In the genomic region with DNA sequence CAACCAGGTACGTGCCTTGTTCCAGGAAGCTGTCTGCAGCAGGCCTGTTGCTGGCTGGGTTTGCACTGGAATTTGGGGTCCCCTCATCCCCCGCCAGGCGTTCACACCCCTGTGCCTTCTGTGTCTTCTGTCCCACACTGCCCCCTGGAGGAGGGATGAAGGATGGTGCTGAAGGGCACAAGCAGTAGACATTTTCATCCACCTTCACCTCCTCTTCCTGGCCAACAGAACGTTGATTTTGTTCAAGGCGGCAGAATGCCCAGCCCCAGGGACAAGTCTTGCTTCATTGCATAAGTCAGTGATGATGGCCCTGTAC, we compare ENCODE assay signal across 8 cellular contexts.
DNase-seq lines count a peak whose midpoint lies in the region; ATAC-seq and TF ChIP-seq lines count a peak whose summit lies in the region.

No MANE protein-coding gene starts in this region.

- H2BK120ac ChIP-seq in IMR-90 (ENCODE audit: low read depth, low read length): no peak overlapping the region

- H3K18ac ChIP-seq in IMR-90 (ENCODE audit: low read depth, low read length): no peak overlapping the region

- no peaks in the 10 kb centered on the region for H3K36me3 Mint-ChIP-seq in CD8-positive, alpha-beta memory T cell
- H3K36me3 Mint-ChIP-seq in activated CD8-positive, alpha-beta T cell treated with anti-CD3 and anti-CD28 coated beads, Interleukin-2, amount 10 ng/mL, durations not matched to agents 7 days and 5 days (ENCODE audit: low read depth): no peaks in the 10 kb centered on the region

- H3K4me1 ChIP-seq in CD8-positive, alpha-beta memory T cell (ENCODE audit: insufficient read depth, low read length): no peaks in the 10 kb centered on the region
- peaks cover 3% of the 10 kb centered on the region for H3K4me1 ChIP-seq in IMR-90 (ENCODE audit: control insufficient read depth, insufficient read depth, low read length)

- no peak overlapping the region for H4K91ac ChIP-seq in IMR-90 (ENCODE audit: insufficient read depth, low read depth, low read length)

- no peak overlapping the region for H3K4me2 ChIP-seq in IMR-90 (ENCODE audit: low read depth, low read length)

- no peak overlapping the region for H2AFZ ChIP-seq in IMR-90 (replicated peaks; ENCODE audit: low read length, poor library complexity)

- H3K27ac ChIP-seq in CD8-positive, alpha-beta memory T cell (ENCODE audit: low read depth, low read length): no peak overlapping the region
- H3K27ac ChIP-seq in IMR-90 (ENCODE audit: insufficient read depth, low read length): no peak overlapping the region

- no peak overlapping the region for H4K8ac ChIP-seq in IMR-90 (ENCODE audit: low read depth in 2 of 2, low read length in 2 of 2)

- H3K4ac ChIP-seq in IMR-90 (ENCODE audit: low read depth, low read length): no peak overlapping the region

- WGBS in IMR-90 (ENCODE audit: extremely low coverage in 2 of 2, insufficient read length in 1 of 2), 2 experiments: 100% methylated on average over 1 of the region's 5 CpGs; no CpG with 5 or more reads in 1 of the 2 experiments

- H3K23ac ChIP-seq in IMR-90 (ENCODE audit: low read depth, low read length): no peak overlapping the region

- no peaks in the 10 kb centered on the region; the same call in 1 of the 2 replicates for H4K20me1 ChIP-seq in IMR-90 (ENCODE audit: insufficient read depth, low read length)

- no peak overlapping the region for H2AK5ac ChIP-seq in IMR-90 (ENCODE audit: low read depth, low read length)

- no peak overlapping the region for H3K4me3 Mint-ChIP-seq in CD8-positive, alpha-beta memory T cell
- H3K4me3 Mint-ChIP-seq in activated CD8-positive, alpha-beta T cell treated with anti-CD3 and anti-CD28 coated beads, Interleukin-2, amount 10 ng/mL, durations not matched to agents 7 days and 5 days: no peak overlapping the region

- POLR2A ChIA-PET in CD8-positive, alpha-beta memory T cell (lab: Charles Lee): interaction anchor here (0.9 kb wide), 1 partner anchor 150 kb away, joined by 3 read pairs; no protein-coding TSS in a partner anchor
- POLR2A ChIA-PET in IMR-90 (lab: Charles Lee; ENCODE audit: unreplicated experiment): no interaction called here
- POLR2A ChIA-PET in activated CD8-positive, alpha-beta T cell treated with anti-CD3 and anti-CD28 coated beads, Interleukin-2, amount 10 ng/mL, durations not matched to agents 7 days and 5 days (lab: Charles Lee): no interaction called here

- no peak overlapping the region for H2BK20ac ChIP-seq in IMR-90 (ENCODE audit: low read depth, low read length)

- TF ChIP-seq CTCF in IMR-90 (conservative IDR thresholded peaks at IDR 0.05; ENCODE audit: low read depth, low read length) (peak; percentile 40; the same call in 1 of the 2 replicates), fibroblast of the aortic adventitia (IDR thresholded peaks at IDR 0.05; ENCODE audit: insufficient read depth, low read length) (peak; percentile 40)

- H4K5ac ChIP-seq in IMR-90 (ENCODE audit: low read depth, low read length): no peak overlapping the region

- peak overlapping the region; percentile 61 for H2AK9ac ChIP-seq in IMR-90 (replicated peaks; ENCODE audit: low read depth, low read length, poor library complexity)

- H3K36me3 ChIP-seq in CD8-positive, alpha-beta memory T cell (ENCODE audit: insufficient read depth, low read length): no peaks in the 10 kb centered on the region
- no peaks in the 10 kb centered on the region for H3K36me3 ChIP-seq in IMR-90 (ENCODE audit: control insufficient read depth, insufficient read depth, low read length)

- no peaks in the 10 kb centered on the region for H3K9me3 Mint-ChIP-seq in CD8-positive, alpha-beta memory T cell
- no peaks in the 10 kb centered on the region for H3K9me3 Mint-ChIP-seq in activated CD8-positive, alpha-beta T cell treated with anti-CD3 and anti-CD28 coated beads, Interleukin-2, amount 10 ng/mL, durations not matched to agents 7 days and 5 days (ENCODE audit: insufficient read depth)

- intact Hi-C loops in IMR-90 (cut with micrococcal nuclease): loop anchor here (1.0 to 5.0 kb wide), 2 partner anchors 120 to 217 kb away; no protein-coding TSS in a partner anchor
- intact Hi-C loops in Right ventricle myocardium superior (cut with DNase I): loop anchor here (5.0 kb wide), 1 partner anchor 122 kb away; a partner anchor contains a TSS

- dilution Hi-C loops in IMR-90 (cut with HindIII; ENCODE audit: low sequenced_read_pairs, unreplicated experiment): no loop called here

- H3K4me1 Mint-ChIP-seq in CD8-positive, alpha-beta memory T cell: no peaks in the 10 kb centered on the region
- H3K4me1 Mint-ChIP-seq in activated CD8-positive, alpha-beta T cell treated with anti-CD3 and anti-CD28 coated beads, Interleukin-2, amount 10 ng/mL, durations not matched to agents 7 days and 5 days (ENCODE audit: low read depth): no peaks in the 10 kb centered on the region

- H3K9me3 ChIP-seq in CD8-positive, alpha-beta memory T cell (ENCODE audit: low read length): no peaks in the 10 kb centered on the region
- H3K9me3 ChIP-seq in IMR-90 (ENCODE audit: control insufficient read depth, insufficient read depth, low read length): no peaks in the 10 kb centered on the region; the same call in 1 of the 2 replicates

- H3K27ac Mint-ChIP-seq in CD8-positive, alpha-beta memory T cell: no peak overlapping the region
- H3K27ac Mint-ChIP-seq in activated CD8-positive, alpha-beta T cell treated with anti-CD3 and anti-CD28 coated beads, Interleukin-2, amount 10 ng/mL, durations not matched to agents 7 days and 5 days: no peak overlapping the region

- no peak overlapping the region for H3K4me3 ChIP-seq in CD8-positive, alpha-beta memory T cell (ENCODE audit: low read length)
- no peak overlapping the region for H3K4me3 ChIP-seq in IMR-90 (ENCODE audit: insufficient read depth, low read depth, low read length)
- no peak overlapping the region for H3K4me3 ChIP-seq in fibroblast of the aortic adventitia (ENCODE audit: low read depth, low read length)

- peaks cover 2 to 5% of the 10 kb centered on the region in 2 donors for H3K27me3 Mint-ChIP-seq in CD8-positive, alpha-beta memory T cell
- H3K27me3 Mint-ChIP-seq in activated CD8-positive, alpha-beta T cell treated with anti-CD3 and anti-CD28 coated beads, Interleukin-2, amount 10 ng/mL, durations not matched to agents 7 days and 5 days (ENCODE audit: low read depth): no peaks in the 10 kb centered on the region

- H2BK15ac ChIP-seq in IMR-90 (ENCODE audit: low read depth, low read length): no peak overlapping the region

- CTCF ChIA-PET in CD8-positive, alpha-beta memory T cell (lab: Charles Lee): interaction anchor here (0.7 to 1.4 kb wide), 3 partner anchors 117 to 150 kb away, joined by 3 to 4 read pairs (median 3); a partner anchor contains a TSS
- CTCF ChIA-PET in IMR-90 (lab: Yijun Ruan, JAX): no interaction called here
- CTCF ChIA-PET in activated CD8-positive, alpha-beta T cell treated with anti-CD3 and anti-CD28 coated beads, Interleukin-2, amount 10 ng/mL, durations not matched to agents 7 days and 5 days (lab: Charles Lee): interaction anchor here (0.7 to 2.2 kb wide), 4 partner anchors 113 to 217 kb away, joined by 3 to 8 read pairs (median 4); no protein-coding TSS in a partner anchor

- TF ChIP-seq RAD21 in IMR-90 (IDR thresholded peaks at IDR 0.05; ENCODE audit: low read length): peak; percentile 40

- H3K79me1 ChIP-seq in IMR-90 (ENCODE audit: low read depth in 1 of 2, low read length in 2 of 2): no peaks in the 10 kb centered on the region

- no peak overlapping the region for H3K14ac ChIP-seq in IMR-90 (replicated peaks; ENCODE audit: low read depth, low read length)

- peak; percentile 32 to 62 (median 43) for DNase-seq in CD8-positive, alpha-beta memory T cell
- peak; percentile 11 for DNase-seq in IMR-90
- DNase-seq in activated CD8-positive, alpha-beta T cell treated with anti-CD3 and anti-CD28 coated beads, Interleukin-2, amount 10 ng/mL, durations not matched to agents 7 days and 5 days: peak; percentile 62
- no peak for DNase-seq in fibroblast of the aortic adventitia (ENCODE audit: low read depth)
- DNase-seq in stimulated activated CD4-positive, alpha-beta T cell treated with anti-CD3 and anti-CD28 coated beads, Interleukin-1b, Interleukin-23, amount 100 ng/mL, for 4 hours (ENCODE audit: low read depth in 2 of 2): peak; percentile 30 to 43
- DNase-seq in kidney glomerular epithelial cell (lab: John Stamatoyannopoulos, UW): no peak
- no peak for DNase-seq in Right ventricle myocardium superior

- in situ Hi-C loops in IMR-90 (cut with MboI; ENCODE audit: low sequenced_read_pairs): no loop called here

- no peak overlapping the region for H2BK5ac ChIP-seq in IMR-90 (ENCODE audit: low read depth, low read length, poor library complexity, severe bottlenecking)

- H3K56ac ChIP-seq in IMR-90 (ENCODE audit: extremely low read depth, insufficient read depth, low read length): no peak overlapping the region

- H3K27me3 ChIP-seq in CD8-positive, alpha-beta memory T cell (ENCODE audit: insufficient read depth, low read length, poor library complexity, severe bottlenecking): no peaks in the 10 kb centered on the region
- H3K27me3 ChIP-seq in IMR-90 (ENCODE audit: control insufficient read depth, insufficient read depth, low read length): peaks cover 14% of the 10 kb centered on the region; the same call in 1 of the 2 replicates

- no TSS peak for BruUV-seq in IMR-90 (replicated peaks; lab: Mats Ljungman, UMichigan)

- no peak for ATAC-seq in IMR-90 (ENCODE audit: low read depth)
- ATAC-seq in activated CD8-positive, alpha-beta T cell treated with anti-CD3 and anti-CD28 coated beads, Interleukin-2, amount 10 ng/mL, durations not matched to agents 7 days and 5 days: peak; percentile 61
- no peak for ATAC-seq in GM19397 (IDR thresholded peaks at IDR 0.05; ENCODE audit: unreplicated experiment)
- no peak for ATAC-seq in Right ventricle myocardium superior (ENCODE audit: poor library complexity)

- TF ChIP-seq POLR2A in IMR-90 (IDR thresholded peaks at IDR 0.05; ENCODE audit: low read depth, low read length): no peak

- peaks cover 4% of the 10 kb centered on the region for H3K9me1 ChIP-seq in IMR-90 (ENCODE audit: insufficient read depth, low read length)

- H3K9ac ChIP-seq in IMR-90 (ENCODE audit: low read depth, low read length): no peak overlapping the region

TF ChIP-seq in IMR-90, 13 proteins besides CTCF, POLR2A, EP300 and RAD21:
- TF ChIP-seq CHD1 (IDR thresholded peaks at IDR 0.05; ENCODE audit: low read depth, low read length) (no peak), SMC3 (IDR thresholded peaks at IDR 0.05; ENCODE audit: low read depth, low read length) (peak; percentile 41)

Comparison
In these comparisons a context has a peak if more than half of its experiments do, and no peak if none do; other contexts are left out.
1. DNase-seq: peak in CD8-positive, alpha-beta memory T cell (5 of 5), IMR-90 (single experiment), activated CD8-positive, alpha-beta T cell treated with anti-CD3 and anti-CD28 coated beads, Interleukin-2, amount 10 ng/mL, durations not matched to agents 7 days and 5 days (single experiment) and stimulated activated CD4-positive, alpha-beta T cell treated with anti-CD3 and anti-CD28 coated beads, Interleukin-1b, Interleukin-23, amount 100 ng/mL, for 4 hours (2 of 2); none in fibroblast of the aortic adventitia (single experiment), kidney glomerular epithelial cell (single experiment) and Right ventricle myocardium superior (single experiment).